In the genomic region with DNA sequence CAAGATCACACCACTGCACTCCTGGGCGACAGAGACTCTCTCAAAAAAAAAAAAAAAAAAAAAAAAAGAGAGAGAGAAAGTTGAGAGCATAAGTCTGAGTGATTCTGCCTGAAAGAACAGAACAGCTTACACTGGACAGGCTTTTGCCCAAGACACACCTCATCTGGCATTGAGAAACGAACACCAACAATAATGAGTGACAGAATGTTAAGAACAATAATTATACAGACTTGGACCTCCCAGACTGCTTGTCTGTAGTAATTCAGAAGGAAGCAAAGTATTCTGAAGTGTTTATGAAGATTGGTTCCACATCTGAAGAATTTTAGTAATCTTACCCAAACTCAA, we compare ENCODE assay signal across 14 cellular contexts. TPM values are rescaled to one million over a fixed set of nuclear protein-coding genes. Genes with fewer than 3 reads are reported as not detected.
DNase-seq lines count a peak whose midpoint lies in the region; ATAC-seq and TF ChIP-seq lines count a peak whose summit lies in the region.
"Had no signal": no experiment of that assay in that cellular context is flagged by ENCODE, and none has a peak within 500 bp of the region (broad histone marks: within the 10 kb centered on the region; RNA-seq: fewer than 3 reads in every experiment).

No MANE protein-coding gene starts in this region.

- H4K8ac ChIP-seq in IMR-90 (ENCODE audit: low read depth in 2 of 2, low read length in 2 of 2) = peak overlapping the region; percentile 20 to 94; a peak in 2 of 4 replicates

- in situ Hi-C loops in IMR-90 (cut with MboI; ENCODE audit: low sequenced_read_pairs) = no loop called here

- peak overlapping the region; percentile 93 for H2BK5ac ChIP-seq in IMR-90 (ENCODE audit: low read depth, low read length, poor library complexity, severe bottlenecking)

- H2BK20ac ChIP-seq in IMR-90 (ENCODE audit: low read depth, low read length) = peak overlapping the region; percentile 92

- no peaks in the 10 kb centered on the region for H3K27me3 ChIP-seq in IMR-90 (ENCODE audit: control insufficient read depth, insufficient read depth, low read length)
- H3K27me3 ChIP-seq in psoas muscle (ENCODE audit: insufficient read depth in 3 of 3, low read length in 2 of 3) = no peaks in the 10 kb centered on the region
- no peaks in the 10 kb centered on the region for H3K27me3 ChIP-seq in testis
- H3K27me3 ChIP-seq: pancreas had no signal

- peaks cover 11% of the 10 kb centered on the region for H3K36me3 ChIP-seq in IMR-90 (ENCODE audit: control insufficient read depth, insufficient read depth, low read length)
- no peaks in the 10 kb centered on the region for H3K36me3 ChIP-seq in psoas muscle (ENCODE audit: insufficient read depth in 1 of 2, low read depth in 1 of 2)
- H3K36me3 ChIP-seq in testis (ENCODE audit: low read depth, missing control alignments) = no peaks in the 10 kb centered on the region
- H3K36me3 ChIP-seq: pancreas had no signal

- H3K4me1 ChIP-seq in IMR-90 (ENCODE audit: control insufficient read depth, insufficient read depth, low read length) (peaks cover 31% of the 10 kb centered on the region), psoas muscle (peaks cover 25% of the 10 kb centered on the region), testis (no peaks in the 10 kb centered on the region)
- H3K4me1 ChIP-seq: pancreas had no signal

- H2BK120ac ChIP-seq in IMR-90 (ENCODE audit: low read depth, low read length) = peak overlapping the region; percentile 95; the same call in 1 of the 2 replicates

- H3K27ac Mint-ChIP-seq in activated CD4-positive, alpha-beta T cell treated with anti-CD3 and anti-CD28 coated beads, Interleukin-2, amount 10 ng/mL, durations not matched to agents 24 days and 14 days = no peak overlapping the region
- H3K27ac Mint-ChIP-seq: activated CD4-positive, alpha-beta memory T cell treated with anti-CD3 and anti-CD28 coated beads for 36 hours had no signal

- H3K4me3 Mint-ChIP-seq in activated CD4-positive, alpha-beta T cell treated with anti-CD3 and anti-CD28 coated beads, Interleukin-2, amount 10 ng/mL, durations not matched to agents 24 days and 14 days = no peak overlapping the region
- H3K4me3 Mint-ChIP-seq: activated CD4-positive, alpha-beta memory T cell treated with anti-CD3 and anti-CD28 coated beads for 36 hours had no signal

- H4K5ac ChIP-seq in IMR-90 (ENCODE audit: low read depth, low read length) = peak overlapping the region; percentile 95; the same call in 1 of the 2 replicates

- peaks cover 28 to 88% of the 10 kb centered on the region in 2 experiments for H3K79me1 ChIP-seq in IMR-90 (ENCODE audit: low read depth in 1 of 2, low read length in 2 of 2)

- H3K4me3 ChIP-seq in IMR-90 (ENCODE audit: insufficient read depth, low read depth, low read length) (no peak overlapping the region), psoas muscle (no peak overlapping the region), testis (no peak overlapping the region)
- H3K4me3 ChIP-seq: pancreas had no signal

- ATAC-seq in GM18870 (IDR thresholded peaks at IDR 0.05; ENCODE audit: unreplicated experiment) = peak; percentile 17
- peak; percentile 23 for ATAC-seq in HG02610 (IDR thresholded peaks at IDR 0.05; ENCODE audit: unreplicated experiment)
- peak; percentile 16; the same call in 1 of the 2 replicates for ATAC-seq in IMR-90 (ENCODE audit: low read depth)
- ATAC-seq in psoas muscle = peak in 1 of 4 donors; percentile 44

- CTCF ChIA-PET in IMR-90 (lab: Yijun Ruan, JAX) = interaction anchor here (1.2 kb wide), 1 partner anchor 100 kb away, joined by 8 read pairs; no protein-coding TSS in a partner anchor

- H2BK15ac ChIP-seq in IMR-90 (ENCODE audit: low read depth, low read length) = 0 out of 3 replicates have a peak overlapping the region, but pooled peaks have one; percentile 27

- H3K23ac ChIP-seq in IMR-90 (ENCODE audit: low read depth, low read length) = peak overlapping the region; percentile 80; the same call in 1 of the 2 replicates

- DNase-seq in IMR-90 (no peak), psoas muscle (no peak), testis (no peak), SKM-1 (lab: John Stamatoyannopoulos, UW; ENCODE audit: unreplicated experiment) (no peak), D341Med (ENCODE audit: low spot score) (no peak)
- DNase-seq in activated CD4-positive, alpha-beta T cell treated with anti-CD3 and anti-CD28 coated beads, Interleukin-2, amount 10 ng/mL, durations not matched to agents 24 days and 14 days = no peak
- DNase-seq: anterior cingulate cortex, DMS79, NCI-H2081, pancreas had no signal

- H2AFZ ChIP-seq in IMR-90 (replicated peaks; ENCODE audit: low read length, poor library complexity) = no peak overlapping the region

- peak overlapping the region; percentile 77 for H3K18ac ChIP-seq in IMR-90 (ENCODE audit: low read depth, low read length)

- peaks cover 4% of the 10 kb centered on the region; the same call in 1 of the 2 replicates for H4K20me1 ChIP-seq in IMR-90 (ENCODE audit: insufficient read depth, low read length)

- H3K36me3 Mint-ChIP-seq in activated CD4-positive, alpha-beta T cell treated with anti-CD3 and anti-CD28 coated beads, Interleukin-2, amount 10 ng/mL, durations not matched to agents 24 days and 14 days (ENCODE audit: low read depth) = peaks cover 3% of the 10 kb centered on the region

- H3K9ac ChIP-seq in IMR-90 (ENCODE audit: low read depth, low read length) = peak overlapping the region; percentile 27

- H4K91ac ChIP-seq in IMR-90 (ENCODE audit: insufficient read depth, low read depth, low read length) = peak overlapping the region; percentile 72

- no CpG with 5 or more reads among the region's 2 CpGs for WGBS in IMR-90 (ENCODE audit: extremely low coverage in 2 of 2, insufficient read length in 1 of 2), 2 experiments
- 42 to 74% (median 57%) methylated on average over 2 of the region's 2 CpGs for WGBS in psoas muscle, 3 donors
- 56 to 68% methylated on average over 2 of the region's 2 CpGs for WGBS in testis, 2 donors

- dilution Hi-C loops in IMR-90 (cut with HindIII; ENCODE audit: low sequenced_read_pairs, unreplicated experiment) = no loop called here

- TF ChIP-seq CTCF in IMR-90 (conservative IDR thresholded peaks at IDR 0.05; ENCODE audit: low read depth, low read length) (no peak), psoas muscle (IDR thresholded peaks at IDR 0.05) (no peak), testis (IDR thresholded peaks at IDR 0.05) (no peak)

- 0 out of 2 replicates have a peak overlapping the region, but pooled peaks have one; percentile 95 for H3K56ac ChIP-seq in IMR-90 (ENCODE audit: extremely low read depth, insufficient read depth, low read length)

- no peak overlapping the region; the same call in 1 of the 2 replicates for H3K4me2 ChIP-seq in IMR-90 (ENCODE audit: low read depth, low read length)

- no peaks in the 10 kb centered on the region for H3K27me3 Mint-ChIP-seq in activated CD4-positive, alpha-beta T cell treated with anti-CD3 and anti-CD28 coated beads, Interleukin-2, amount 10 ng/mL, durations not matched to agents 24 days and 14 days
- H3K27me3 Mint-ChIP-seq: activated CD4-positive, alpha-beta memory T cell treated with anti-CD3 and anti-CD28 coated beads for 36 hours had no signal

- POLR2A ChIA-PET in IMR-90 (lab: Charles Lee; ENCODE audit: unreplicated experiment) = interaction anchor here (0.7 to 1.2 kb wide), 2 partner anchors 16 to 103 kb away, joined by 3 to 22 read pairs; no protein-coding TSS in a partner anchor

- no peak for TF ChIP-seq RAD21 in IMR-90 (IDR thresholded peaks at IDR 0.05; ENCODE audit: low read length)

- H3K4ac ChIP-seq in IMR-90 (ENCODE audit: low read depth, low read length) = peak overlapping the region; percentile 90

- H2AK5ac ChIP-seq in IMR-90 (ENCODE audit: low read depth, low read length) = peak overlapping the region; percentile 77; the same call in 1 of the 2 replicates

- H3K9me3 Mint-ChIP-seq in activated CD4-positive, alpha-beta T cell treated with anti-CD3 and anti-CD28 coated beads, Interleukin-2, amount 10 ng/mL, durations not matched to agents 24 days and 14 days = no peaks in the 10 kb centered on the region
- H3K9me3 Mint-ChIP-seq: activated CD4-positive, alpha-beta memory T cell treated with anti-CD3 and anti-CD28 coated beads for 36 hours had no signal

- H3K14ac ChIP-seq in IMR-90 (replicated peaks; ENCODE audit: low read depth, low read length) = peak overlapping the region; percentile 90

- intact Hi-C loops in IMR-90 (cut with micrococcal nuclease) (loop anchor here (5.0 kb wide), 1 partner anchor 89 kb away; no protein-coding TSS in a partner anchor), psoas muscle (cut with DNase I) (loop anchor here in 1 of 2 donors (5.0 kb wide), 1 partner anchor 89 kb away; no protein-coding TSS in a partner anchor), testis (cut with DNase I; ENCODE audit: low total_unique reads) (no loop called here)
- intact Hi-C loops in activated CD4-positive, alpha-beta T cell treated with anti-CD3 and anti-CD28 coated beads, Interleukin-2, amount 10 ng/mL, durations not matched to agents 24 days and 14 days (cut with micrococcal nuclease) = no loop called here

- no TSS peak for BruUV-seq in IMR-90 (replicated peaks; lab: Mats Ljungman, UMichigan)

- no peak overlapping the region for H2AK9ac ChIP-seq in IMR-90 (replicated peaks; ENCODE audit: low read depth, low read length, poor library complexity)

- H3K9me3 ChIP-seq in IMR-90 (ENCODE audit: control insufficient read depth, insufficient read depth, low read length) (no peaks in the 10 kb centered on the region), psoas muscle (no peaks in the 10 kb centered on the region), testis (no peaks in the 10 kb centered on the region)
- H3K9me3 ChIP-seq: pancreas had no signal

- H3K27ac ChIP-seq in IMR-90 (ENCODE audit: insufficient read depth, low read length) (peak overlapping the region; percentile 98), psoas muscle (peak overlapping the region; percentile 58), testis (no peak overlapping the region)
- H3K27ac ChIP-seq: epithelial cell of prostate, pancreas had no signal

- peaks cover 38% of the 10 kb centered on the region for H3K9me1 ChIP-seq in IMR-90 (ENCODE audit: insufficient read depth, low read length)

- TF ChIP-seq POLR2A in IMR-90 (IDR thresholded peaks at IDR 0.05; ENCODE audit: low read depth, low read length) (no peak), testis (IDR thresholded peaks at IDR 0.05) (no peak)

- peaks cover 2% of the 10 kb centered on the region for H3K4me1 Mint-ChIP-seq in activated CD4-positive, alpha-beta T cell treated with anti-CD3 and anti-CD28 coated beads, Interleukin-2, amount 10 ng/mL, durations not matched to agents 24 days and 14 days

TF ChIP-seq in IMR-90, 13 proteins besides CTCF, POLR2A, EP300 and RAD21 (continues in another document):
- no peak for TF ChIP-seq CEBPB (IDR thresholded peaks at IDR 0.05; ENCODE audit: low read depth, low read length)

RNA-seq across cellular contexts. Expression of gene ABCC4, which starts 20.0 kb away (rescaled TPM):
- total RNA-seq in IMR-90 (2012; rRNA removed) = 41.4 and 56.1 TPM in 2 replicates
- 13.1 and 16.6 TPM in 2 replicates for polyA plus RNA-seq in IMR-90 (2012; rRNA removed)
- polyA plus RNA-seq in IMR-90 (2012; cell fraction: cytosol; rRNA removed) = 6.5 and 6.8 TPM in 2 replicates
- 8.8 and 30.7 TPM in 2 replicates for polyA plus RNA-seq in IMR-90 (2012; cell fraction: nucleus; rRNA removed; ENCODE audit: low replicate concordance)
- 10 to 100 TPM in 1 of 4 donors, 1 to 10 TPM in 3; 4.3 to 25.2 (median 6.6) TPM for total RNA-seq in psoas muscle
- 1 to 10 TPM; 2.3 to 6.1 (median 3.2) TPM for polyA plus RNA-seq in psoas muscle
- total RNA-seq in testis = 10 to 100 TPM; 14.9 to 23.5 TPM
- 11.0 TPM for polyA plus RNA-seq in testis (ENCODE audit: insufficient read depth, low read depth, low replicate concordance)
- 19.6 and 20.9 TPM in 2 replicates for total RNA-seq in activated CD4-positive, alpha-beta T cell treated with anti-CD3 and anti-CD28 coated beads, Interleukin-2, amount 10 ng/mL, durations not matched to agents 24 days and 14 days

Comparison
In these comparisons a context has a peak if more than half of its experiments do, and no peak if none do; other contexts are left out.
1. H3K27ac ChIP-seq: peak in IMR-90 (single experiment) and psoas muscle (single experiment); none in testis (0 of 2).